Comparison of ENCODE assay signal across 8 cellular contexts in genomic region chr20:18466574-18466893, GRCh38. TPM values are rescaled to one million over a fixed set of nuclear protein-coding genes. Genes with fewer than 3 reads are reported as not detected.
A peak's percentile ranks its signal among the peaks of the same experiment; 100 is the strongest.
DNase-seq lines count a peak whose midpoint lies in the region; ATAC-seq lines count a peak whose summit lies in the region.

No MANE protein-coding gene starts in this region.

- peak overlapping the region in 4 of 5 donors; percentile 35 to 94 (median 92) for H3K9ac ChIP-seq in subcutaneous abdominal adipose tissue (ENCODE audit: low read length in 5 of 5)

- peaks cover 3 to 25% (median 9%) of the 10 kb centered on the region in 5 donors for H3K36me3 ChIP-seq in subcutaneous abdominal adipose tissue (ENCODE audit: control insufficient read depth in 5 of 5, insufficient read depth in 5 of 5, low read length in 5 of 5)

- H3K4me1 ChIP-seq in subcutaneous abdominal adipose tissue (ENCODE audit: control insufficient read depth in 5 of 5, insufficient read depth in 5 of 5, low read length in 5 of 5) = peaks cover 0 to 23% (median 21%) of the 10 kb centered on the region in 5 donors

- intact Hi-C loops in activated CD4-positive, alpha-beta T cell treated with anti-CD3 and anti-CD28 coated beads, Interleukin-2, amount 10 ng/mL, durations not matched to agents 24 days and 14 days (cut with micrococcal nuclease) = no loop called here

- DNase-seq in activated CD4-positive, alpha-beta T cell treated with anti-CD3 and anti-CD28 coated beads, Interleukin-2, amount 10 ng/mL, durations not matched to agents 24 days and 14 days = no peak
- DNase-seq in activated CD4-positive, alpha-beta T cell treated with anti-CD3 and anti-CD28 coated beads, Interleukin-2, amount 50 U/mL, for 48 hours = no peak
- no peak for DNase-seq in activated naive CD8-positive, alpha-beta T cell treated with anti-CD3 and anti-CD28 coated beads, Interleukin-2, amount 10 ng/mL, durations not matched to agents 7 days and 5 days
- DNase-seq in immature natural killer cell (no peak), NK-92 (lab: John Stamatoyannopoulos, UW; ENCODE audit: unreplicated experiment) (no peak), hippocampal formation (lab: John Stamatoyannopoulos, UW) (no peak)

- peak overlapping the region; percentile 84 to 98 (median 96) for H3K4me3 ChIP-seq in subcutaneous abdominal adipose tissue (ENCODE audit: low read depth in 1 of 5, low read length in 5 of 5)

- peak overlapping the region; percentile 92 for H3K4me3 Mint-ChIP-seq in activated CD4-positive, alpha-beta T cell treated with anti-CD3 and anti-CD28 coated beads, Interleukin-2, amount 10 ng/mL, durations not matched to agents 24 days and 14 days
- peak overlapping the region; percentile 99 for H3K4me3 Mint-ChIP-seq in activated naive CD8-positive, alpha-beta T cell treated with anti-CD3 and anti-CD28 coated beads, Interleukin-2, amount 10 ng/mL, durations not matched to agents 7 days and 5 days
- H3K4me3 Mint-ChIP-seq in immature natural killer cell = peak overlapping the region; percentile 93 to 98 (median 95)

- no peaks in the 10 kb centered on the region for H3K27me3 ChIP-seq in subcutaneous abdominal adipose tissue (ENCODE audit: control insufficient read depth in 5 of 5, insufficient read depth in 4 of 5, low read length in 5 of 5)

- peaks cover 7% of the 10 kb centered on the region for H3K36me3 Mint-ChIP-seq in activated CD4-positive, alpha-beta T cell treated with anti-CD3 and anti-CD28 coated beads, Interleukin-2, amount 10 ng/mL, durations not matched to agents 24 days and 14 days (ENCODE audit: low read depth)
- no peaks in the 10 kb centered on the region for H3K36me3 Mint-ChIP-seq in activated naive CD8-positive, alpha-beta T cell treated with anti-CD3 and anti-CD28 coated beads, Interleukin-2, amount 10 ng/mL, durations not matched to agents 7 days and 5 days
- H3K36me3 Mint-ChIP-seq in immature natural killer cell = peaks cover 0 to 4% (median 4%) of the 10 kb centered on the region in 3 donors

- no peak overlapping the region for H3K27ac Mint-ChIP-seq in activated CD4-positive, alpha-beta T cell treated with anti-CD3 and anti-CD28 coated beads, Interleukin-2, amount 10 ng/mL, durations not matched to agents 24 days and 14 days
- H3K27ac Mint-ChIP-seq in activated naive CD8-positive, alpha-beta T cell treated with anti-CD3 and anti-CD28 coated beads, Interleukin-2, amount 10 ng/mL, durations not matched to agents 7 days and 5 days = peak overlapping the region; percentile 92
- peak overlapping the region; percentile 93 to 97 (median 96) for H3K27ac Mint-ChIP-seq in immature natural killer cell

- POLR2A ChIA-PET in activated naive CD8-positive, alpha-beta T cell treated with anti-CD3 and anti-CD28 coated beads, Interleukin-2, amount 10 ng/mL, durations not matched to agents 7 days and 5 days (lab: Charles Lee) = interaction anchor here (0.6 to 4.3 kb wide), 5 partner anchors 30 to 63 kb away, joined by 3 to 33 read pairs (median 5); partner anchors contain the start of genes RBBP9 and SEC23B

- peaks cover 20% of the 10 kb centered on the region for H3K4me1 Mint-ChIP-seq in activated CD4-positive, alpha-beta T cell treated with anti-CD3 and anti-CD28 coated beads, Interleukin-2, amount 10 ng/mL, durations not matched to agents 24 days and 14 days
- peaks cover 20% of the 10 kb centered on the region for H3K4me1 Mint-ChIP-seq in activated naive CD8-positive, alpha-beta T cell treated with anti-CD3 and anti-CD28 coated beads, Interleukin-2, amount 10 ng/mL, durations not matched to agents 7 days and 5 days
- H3K4me1 Mint-ChIP-seq in immature natural killer cell = peaks cover 30 to 40% of the 10 kb centered on the region in 2 donors

- no peaks in the 10 kb centered on the region for H3K9me3 ChIP-seq in subcutaneous abdominal adipose tissue (ENCODE audit: control insufficient read depth in 5 of 5, low read length in 5 of 5)

- H3K9me3 Mint-ChIP-seq in activated CD4-positive, alpha-beta T cell treated with anti-CD3 and anti-CD28 coated beads, Interleukin-2, amount 10 ng/mL, durations not matched to agents 24 days and 14 days = no peaks in the 10 kb centered on the region
- no peaks in the 10 kb centered on the region for H3K9me3 Mint-ChIP-seq in activated naive CD8-positive, alpha-beta T cell treated with anti-CD3 and anti-CD28 coated beads, Interleukin-2, amount 10 ng/mL, durations not matched to agents 7 days and 5 days
- no peaks in the 10 kb centered on the region for H3K9me3 Mint-ChIP-seq in immature natural killer cell

- H3K27me3 Mint-ChIP-seq in activated CD4-positive, alpha-beta T cell treated with anti-CD3 and anti-CD28 coated beads, Interleukin-2, amount 10 ng/mL, durations not matched to agents 24 days and 14 days = no peaks in the 10 kb centered on the region
- H3K27me3 Mint-ChIP-seq in activated naive CD8-positive, alpha-beta T cell treated with anti-CD3 and anti-CD28 coated beads, Interleukin-2, amount 10 ng/mL, durations not matched to agents 7 days and 5 days = no peaks in the 10 kb centered on the region
- peaks cover 0 to 15% (median 7%) of the 10 kb centered on the region in 3 donors for H3K27me3 Mint-ChIP-seq in immature natural killer cell (ENCODE audit: low read depth in 3 of 3)

- peak; percentile 19 for ATAC-seq in HG03108 (IDR thresholded peaks at IDR 0.05; ENCODE audit: unreplicated experiment)
- ATAC-seq in activated naive CD8-positive, alpha-beta T cell treated with anti-CD3 and anti-CD28 coated beads, Interleukin-2, amount 10 ng/mL, durations not matched to agents 7 days and 5 days (ENCODE audit: low read depth) = no peak

- H3K27ac ChIP-seq in subcutaneous abdominal adipose tissue (ENCODE audit: low read depth, low read length) = peak overlapping the region; percentile 90

RNA-seq across cellular contexts. Expression of gene DZANK1, which starts 0.3 kb away (rescaled TPM):
- total RNA-seq in activated CD4-positive, alpha-beta T cell treated with anti-CD3 and anti-CD28 coated beads, Interleukin-2, amount 10 ng/mL, durations not matched to agents 24 days and 14 days = 1.8 and 1.9 TPM in 2 replicates
- 1 to 10 TPM; 1.8 to 2.2 TPM for total RNA-seq in activated naive CD8-positive, alpha-beta T cell treated with anti-CD3 and anti-CD28 coated beads, Interleukin-2, amount 10 ng/mL, durations not matched to agents 7 days and 5 days
- polyA plus RNA-seq in immature natural killer cell = 1 to 10 TPM in 2 of 3 donors, not detected in 1; 1.2 to 1.6 TPM

RNA-seq across cellular contexts. Expression of gene POLR3F, which starts 0.7 kb away (rescaled TPM):
- 15.0 and 15.3 TPM in 2 replicates for total RNA-seq in activated CD4-positive, alpha-beta T cell treated with anti-CD3 and anti-CD28 coated beads, Interleukin-2, amount 10 ng/mL, durations not matched to agents 24 days and 14 days
- total RNA-seq in activated naive CD8-positive, alpha-beta T cell treated with anti-CD3 and anti-CD28 coated beads, Interleukin-2, amount 10 ng/mL, durations not matched to agents 7 days and 5 days = 1 to 10 TPM; 8.3 to 8.5 TPM
- 1 to 10 TPM; 4.3 to 6.2 (median 4.4) TPM for polyA plus RNA-seq in immature natural killer cell

RNA-seq across cellular contexts. Expression of gene RBBP9, which starts 30.5 kb away (rescaled TPM):
- total RNA-seq in activated CD4-positive, alpha-beta T cell treated with anti-CD3 and anti-CD28 coated beads, Interleukin-2, amount 10 ng/mL, durations not matched to agents 24 days and 14 days = 21.1 and 24.3 TPM in 2 replicates
- 10 to 100 TPM; 13.9 to 15.2 TPM for total RNA-seq in activated naive CD8-positive, alpha-beta T cell treated with anti-CD3 and anti-CD28 coated beads, Interleukin-2, amount 10 ng/mL, durations not matched to agents 7 days and 5 days
- polyA plus RNA-seq in immature natural killer cell = 1 to 10 TPM; 3.4 to 9.8 (median 9.7) TPM

RNA-seq across cellular contexts. Expression of gene SEC23B, which starts 41.2 kb away (rescaled TPM):
- total RNA-seq in activated CD4-positive, alpha-beta T cell treated with anti-CD3 and anti-CD28 coated beads, Interleukin-2, amount 10 ng/mL, durations not matched to agents 24 days and 14 days = 108 TPM in 2 replicates
- total RNA-seq in activated naive CD8-positive, alpha-beta T cell treated with anti-CD3 and anti-CD28 coated beads, Interleukin-2, amount 10 ng/mL, durations not matched to agents 7 days and 5 days = 10 to 100 TPM; 64.0 to 65.0 TPM
- 100 to 1,000 TPM in 1 of 3 donors, 10 to 100 TPM in 2; 44.1 to 109 (median 67.7) TPM for polyA plus RNA-seq in immature natural killer cell
